Comparison of ENCODE assay signal across 1 cellular context in the genomic region with DNA sequence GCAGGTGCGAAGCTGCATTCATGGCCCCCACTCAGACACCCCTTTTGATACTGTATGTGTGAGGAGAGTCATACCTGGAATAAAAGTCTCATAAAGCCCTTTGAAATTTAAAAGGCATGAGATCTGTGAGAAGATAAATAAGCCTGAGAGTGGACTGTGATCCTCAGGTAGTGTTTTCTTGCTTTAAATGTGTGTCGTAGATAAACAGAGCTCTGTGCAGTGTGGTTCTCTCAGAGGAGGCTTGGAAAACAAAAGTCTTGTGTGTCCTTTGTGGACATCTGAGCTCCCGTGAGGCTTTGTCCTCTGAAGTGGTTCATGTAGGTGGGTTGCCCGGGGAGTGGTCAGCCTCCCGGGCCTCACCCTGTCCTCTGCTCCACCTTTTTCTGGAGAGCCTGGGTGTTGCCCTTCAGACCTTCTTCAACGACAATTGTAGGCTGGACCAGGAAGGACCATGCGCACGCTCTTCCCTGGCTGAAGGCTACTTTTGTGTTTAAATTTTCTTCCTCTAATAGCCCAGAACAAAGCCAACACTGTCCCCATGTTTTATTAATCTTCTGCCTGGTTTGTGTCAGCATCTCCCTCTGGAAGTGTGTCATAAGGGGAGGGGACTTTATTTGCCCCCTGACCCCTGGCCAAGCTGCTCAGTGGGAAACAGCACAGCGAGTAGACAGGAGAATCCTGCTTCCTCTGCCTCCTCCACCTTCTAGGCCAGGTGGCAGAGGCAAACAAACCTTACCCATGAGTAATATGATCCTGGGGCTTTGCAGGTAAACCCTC.
A peak's percentile ranks its signal among the peaks of the same experiment; 100 is the strongest.
TF ChIP-seq lines count a peak whose summit lies in the region.

No MANE protein-coding gene starts in this region.

TF ChIP-seq in HepG2, 621 proteins besides CTCF, POLR2A, EP300 and RAD21 (continued from another document):
- TF ChIP-seq, protein P1, sequence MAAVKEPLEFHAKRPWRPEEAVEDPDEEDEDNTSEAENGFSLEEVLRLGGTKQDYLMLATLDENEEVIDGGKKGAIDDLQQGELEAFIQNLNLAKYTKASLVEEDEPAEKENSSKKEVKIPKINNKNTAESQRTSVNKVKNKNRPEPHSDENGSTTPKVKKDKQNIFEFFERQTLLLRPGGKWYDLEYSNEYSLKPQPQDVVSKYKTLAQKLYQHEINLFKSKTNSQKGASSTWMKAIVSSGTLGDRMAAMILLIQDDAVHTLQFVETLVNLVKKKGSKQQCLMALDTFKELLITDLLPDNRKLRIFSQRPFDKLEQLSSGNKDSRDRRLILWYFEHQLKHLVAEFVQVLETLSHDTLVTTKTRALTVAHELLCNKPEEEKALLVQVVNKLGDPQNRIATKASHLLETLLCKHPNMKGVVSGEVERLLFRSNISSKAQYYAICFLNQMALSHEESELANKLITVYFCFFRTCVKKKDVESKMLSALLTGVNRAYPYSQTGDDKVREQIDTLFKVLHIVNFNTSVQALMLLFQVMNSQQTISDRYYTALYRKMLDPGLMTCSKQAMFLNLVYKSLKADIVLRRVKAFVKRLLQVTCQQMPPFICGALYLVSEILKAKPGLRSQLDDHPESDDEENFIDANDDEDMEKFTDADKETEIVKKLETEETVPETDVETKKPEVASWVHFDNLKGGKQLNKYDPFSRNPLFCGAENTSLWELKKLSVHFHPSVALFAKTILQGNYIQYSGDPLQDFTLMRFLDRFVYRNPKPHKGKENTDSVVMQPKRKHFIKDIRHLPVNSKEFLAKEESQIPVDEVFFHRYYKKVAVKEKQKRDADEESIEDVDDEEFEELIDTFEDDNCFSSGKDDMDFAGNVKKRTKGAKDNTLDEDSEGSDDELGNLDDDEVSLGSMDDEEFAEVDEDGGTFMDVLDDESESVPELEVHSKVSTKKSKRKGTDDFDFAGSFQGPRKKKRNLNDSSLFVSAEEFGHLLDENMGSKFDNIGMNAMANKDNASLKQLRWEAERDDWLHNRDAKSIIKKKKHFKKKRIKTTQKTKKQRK (IDR thresholded peaks at IDR 0.05; ENCODE audit: low read length), result no peak
- TF ChIP-seq ZMAT3 (CRISPR knock-in tag; conservative IDR thresholded peaks at IDR 0.05) (peak; percentile 25; the same call in 1 of the 2 replicates), REPIN1 (CRISPR knock-in tag; IDR thresholded peaks at IDR 0.05; ENCODE audit: borderline replicate concordance, low read depth) (peak; percentile 68; the same call in 1 of the 2 replicates), SRSF9 (IDR thresholded peaks at IDR 0.05; ENCODE audit: borderline replicate concordance, insufficient read depth, low read depth, low read length, poor library complexity, severe bottlenecking) (no peak), SP2 (CRISPR knock-in tag; IDR thresholded peaks at IDR 0.05) (no peak), ZNF75D (CRISPR knock-in tag; IDR thresholded peaks at IDR 0.05; ENCODE audit: borderline replicate concordance) (no peak), SRF (IDR thresholded peaks at IDR 0.05; ENCODE audit: low read depth, low read length) (no peak), MLLT10 (CRISPR knock-in tag; IDR thresholded peaks at IDR 0.05) (no peak), CENPT (CRISPR knock-in tag; IDR thresholded peaks at IDR 0.05; ENCODE audit: low read depth) (no peak), POLR2G (IDR thresholded peaks at IDR 0.05; ENCODE audit: low read depth, low read length) (peak; percentile 78), IRX3 (CRISPR knock-in tag; IDR thresholded peaks at IDR 0.05; ENCODE audit: borderline replicate concordance, low read depth) (no peak), SRSF4 (IDR thresholded peaks at IDR 0.05; ENCODE audit: low read depth, low read length, poor library complexity, severe bottlenecking) (no peak), ZNF782 (CRISPR knock-in tag; IDR thresholded peaks at IDR 0.05; ENCODE audit: borderline replicate concordance) (no peak), BRD4 (CRISPR knock-in tag; IDR thresholded peaks at IDR 0.05) (peak; percentile 62; the same call in 1 of the 2 replicates), SKI (IDR thresholded peaks at IDR 0.05; ENCODE audit: partially characterized antibody) (no peak), ISX (CRISPR knock-in tag; conservative IDR thresholded peaks at IDR 0.05) (0 out of 2 replicates have a peak, but pooled peaks have one; percentile 59), SAFB2 (CRISPR knock-in tag; IDR thresholded peaks at IDR 0.05; ENCODE audit: borderline replicate concordance, low read depth) (no peak), ZSCAN21 (CRISPR knock-in tag; IDR thresholded peaks at IDR 0.05; ENCODE audit: borderline replicate concordance) (peak; percentile 76), ZNF768 (CRISPR knock-in tag; IDR thresholded peaks at IDR 0.05) (no peak)
- TF ChIP-seq, protein P2, sequence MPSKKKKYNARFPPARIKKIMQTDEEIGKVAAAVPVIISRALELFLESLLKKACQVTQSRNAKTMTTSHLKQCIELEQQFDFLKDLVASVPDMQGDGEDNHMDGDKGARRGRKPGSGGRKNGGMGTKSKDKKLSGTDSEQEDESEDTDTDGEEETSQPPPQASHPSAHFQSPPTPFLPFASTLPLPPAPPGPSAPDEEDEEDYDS (CRISPR knock-in tag; IDR thresholded peaks at IDR 0.05), result peak; percentile 52; the same call in 1 of the 2 replicates
